Comparison of ENCODE assay signal across 1 cellular context in the genomic region with DNA sequence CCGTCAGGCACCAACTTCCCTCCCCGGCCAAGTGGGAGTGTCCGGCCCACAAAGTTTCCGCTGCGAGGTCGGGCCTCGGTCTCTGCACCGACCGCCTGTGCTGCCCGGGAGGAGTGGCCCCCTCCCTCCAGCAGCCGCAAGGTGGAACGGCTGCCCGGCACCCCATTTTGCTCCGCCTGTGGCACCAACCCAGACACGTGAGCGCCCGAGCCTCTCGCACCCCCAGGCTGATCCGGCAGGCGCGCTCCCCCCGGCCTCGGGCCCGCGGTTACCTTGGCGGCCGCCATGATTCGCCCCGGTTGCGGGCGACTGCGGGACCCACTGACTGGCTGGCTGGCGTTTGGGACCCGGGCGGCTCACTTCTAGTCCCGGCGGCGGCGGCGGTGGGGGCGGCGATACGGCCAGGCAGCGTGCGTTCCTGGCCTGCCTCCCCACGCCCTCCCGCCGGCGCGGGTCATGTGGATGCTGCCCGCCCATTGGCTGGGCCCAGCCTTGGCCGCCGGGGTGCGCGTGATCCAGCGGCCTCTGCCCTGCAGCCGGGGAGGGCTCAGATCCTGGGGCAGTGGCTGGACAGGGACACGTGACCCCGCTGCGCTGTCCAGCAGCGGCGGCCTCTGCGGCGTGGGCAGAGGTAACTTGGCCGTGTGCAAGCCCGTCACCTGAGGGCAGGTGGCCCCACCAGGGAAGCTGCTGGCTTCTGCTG.
A peak's percentile ranks its signal among the peaks of the same experiment; 100 is the strongest.
TF ChIP-seq lines count a peak whose summit lies in the region.

SLC25A13 (minus strand) TSS at position 429 of the 703 bp plus-strand sequence; CDS start at position 287, 142 bp downstream.

TF ChIP-seq in K562, 482 proteins besides CTCF, POLR2A, EP300 and RAD21 (continued from another document and continues in another):
- TF ChIP-seq JUNB (CRISPR knock-in tag; conservative IDR thresholded peaks at IDR 0.05) (no peak), FOS (IDR thresholded peaks at IDR 0.05; ENCODE audit: extremely low read depth, insufficient read length) (peak; percentile 37), MTA1 (IDR thresholded peaks at IDR 0.05; ENCODE audit: borderline replicate concordance) (0 out of 2 replicates have a peak, but pooled peaks have one; percentile 24), GABPB2 (CRISPR knock-in tag; conservative IDR thresholded peaks at IDR 0.05) (no peak), E2F8 (IDR thresholded peaks at IDR 0.05; ENCODE audit: low read depth, partially characterized antibody) (no peak), ESRRA (IDR thresholded peaks at IDR 0.05; ENCODE audit: borderline replicate concordance, low read depth) (peak; percentile 49; the same call in 1 of the 2 replicates), ZNF830 (CRISPR knock-in tag; IDR thresholded peaks at IDR 0.05) (no peak), NCOA4 (IDR thresholded peaks at IDR 0.05; ENCODE audit: partially characterized antibody) (no peak), NCOR1 (IDR thresholded peaks at IDR 0.05) (peak; percentile 43; the same call in 1 of the 2 replicates), DIDO1 (tag; IDR thresholded peaks at IDR 0.05; ENCODE audit: low read depth) (no peak), ZBTB11 (CRISPR knock-in tag; IDR thresholded peaks at IDR 0.05) (peak in 1 of 3 experiments; percentile 89; a peak in 2 of 6 replicates), NR3C1 (CRISPR knock-in tag; IDR thresholded peaks at IDR 0.05) (peak; percentile 86; the same call in 1 of the 2 replicates), CEBPZ (IDR thresholded peaks at IDR 0.05; ENCODE audit: borderline replicate concordance, low read depth, low read length) (no peak), ZNF77 (CRISPR knock-in tag; IDR thresholded peaks at IDR 0.05) (no peak), U2AF2 (optimal IDR thresholded peaks at IDR 0.05; ENCODE audit: low read depth, low read length) (no peak), VEZF1 (CRISPR knock-in tag; IDR thresholded peaks at IDR 0.05) (peak; percentile 89), PHF8 (IDR thresholded peaks at IDR 0.05; ENCODE audit: borderline replicate concordance, low read length) (peak; percentile 88; the same call in 1 of the 2 replicates), ZNF12 (CRISPR knock-in tag; IDR thresholded peaks at IDR 0.05) (peak; percentile 69; the same call in 1 of the 2 replicates), FOXK1 (CRISPR knock-in tag; IDR thresholded peaks at IDR 0.05; ENCODE audit: borderline replicate concordance) (peak; percentile 83; the same call in 1 of the 2 replicates), DNMT1 (IDR thresholded peaks at IDR 0.05) (no peak), SNAPC5 (CRISPR knock-in tag; IDR thresholded peaks at IDR 0.05) (no peak), KAT2B (IDR thresholded peaks at IDR 0.05; ENCODE audit: low read depth, low read length) (no peak), KLF10 (CRISPR knock-in tag; IDR thresholded peaks at IDR 0.05) (no peak), BCLAF1 (IDR thresholded peaks at IDR 0.05; ENCODE audit: borderline replicate concordance in 1 of 2, control insufficient read depth in 1 of 2, low read depth in 2 of 2, low read length in 1 of 2) (no peak), ARNT (IDR thresholded peaks at IDR 0.05) (no peak), EZH2 (IDR thresholded peaks at IDR 0.05; ENCODE audit: borderline replicate concordance, low read depth, low read length) (no peak), KAT8 (IDR thresholded peaks at IDR 0.05; ENCODE audit: low read depth) (no peak), MED1 (CRISPR knock-in tag; IDR thresholded peaks at IDR 0.05; ENCODE audit: borderline replicate concordance) (no peak), POLR2AphosphoS5 (IDR thresholded peaks at IDR 0.05; ENCODE audit: control insufficient read depth, insufficient read depth, low read depth, low read length) (peak; percentile 40; the same call in 1 of the 2 replicates)
- TF ChIP-seq, protein P1, sequence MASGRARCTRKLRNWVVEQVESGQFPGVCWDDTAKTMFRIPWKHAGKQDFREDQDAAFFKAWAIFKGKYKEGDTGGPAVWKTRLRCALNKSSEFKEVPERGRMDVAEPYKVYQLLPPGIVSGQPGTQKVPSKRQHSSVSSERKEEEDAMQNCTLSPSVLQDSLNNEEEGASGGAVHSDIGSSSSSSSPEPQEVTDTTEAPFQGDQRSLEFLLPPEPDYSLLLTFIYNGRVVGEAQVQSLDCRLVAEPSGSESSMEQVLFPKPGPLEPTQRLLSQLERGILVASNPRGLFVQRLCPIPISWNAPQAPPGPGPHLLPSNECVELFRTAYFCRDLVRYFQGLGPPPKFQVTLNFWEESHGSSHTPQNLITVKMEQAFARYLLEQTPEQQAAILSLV (tag; IDR thresholded peaks at IDR 0.05) = no peak
- TF ChIP-seq, protein P2, sequence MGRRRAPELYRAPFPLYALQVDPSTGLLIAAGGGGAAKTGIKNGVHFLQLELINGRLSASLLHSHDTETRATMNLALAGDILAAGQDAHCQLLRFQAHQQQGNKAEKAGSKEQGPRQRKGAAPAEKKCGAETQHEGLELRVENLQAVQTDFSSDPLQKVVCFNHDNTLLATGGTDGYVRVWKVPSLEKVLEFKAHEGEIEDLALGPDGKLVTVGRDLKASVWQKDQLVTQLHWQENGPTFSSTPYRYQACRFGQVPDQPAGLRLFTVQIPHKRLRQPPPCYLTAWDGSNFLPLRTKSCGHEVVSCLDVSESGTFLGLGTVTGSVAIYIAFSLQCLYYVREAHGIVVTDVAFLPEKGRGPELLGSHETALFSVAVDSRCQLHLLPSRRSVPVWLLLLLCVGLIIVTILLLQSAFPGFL (CRISPR knock-in tag; IDR thresholded peaks at IDR 0.05) = 0 out of 2 replicates have a peak, but pooled peaks have one; percentile 69
- TF ChIP-seq, protein P3, sequence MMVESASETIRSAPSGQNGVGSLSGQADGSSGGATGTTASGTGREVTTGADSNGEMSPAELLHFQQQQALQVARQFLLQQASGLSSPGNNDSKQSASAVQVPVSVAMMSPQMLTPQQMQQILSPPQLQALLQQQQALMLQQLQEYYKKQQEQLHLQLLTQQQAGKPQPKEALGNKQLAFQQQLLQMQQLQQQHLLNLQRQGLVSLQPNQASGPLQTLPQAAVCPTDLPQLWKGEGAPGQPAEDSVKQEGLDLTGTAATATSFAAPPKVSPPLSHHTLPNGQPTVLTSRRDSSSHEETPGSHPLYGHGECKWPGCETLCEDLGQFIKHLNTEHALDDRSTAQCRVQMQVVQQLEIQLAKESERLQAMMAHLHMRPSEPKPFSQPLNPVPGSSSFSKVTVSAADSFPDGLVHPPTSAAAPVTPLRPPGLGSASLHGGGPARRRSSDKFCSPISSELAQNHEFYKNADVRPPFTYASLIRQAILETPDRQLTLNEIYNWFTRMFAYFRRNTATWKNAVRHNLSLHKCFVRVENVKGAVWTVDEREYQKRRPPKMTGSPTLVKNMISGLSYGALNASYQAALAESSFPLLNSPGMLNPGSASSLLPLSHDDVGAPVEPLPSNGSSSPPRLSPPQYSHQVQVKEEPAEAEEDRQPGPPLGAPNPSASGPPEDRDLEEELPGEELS (CRISPR knock-in tag; IDR thresholded peaks at IDR 0.05; ENCODE audit: borderline replicate concordance) = peak; percentile 98
- TF ChIP-seq, protein P4, sequence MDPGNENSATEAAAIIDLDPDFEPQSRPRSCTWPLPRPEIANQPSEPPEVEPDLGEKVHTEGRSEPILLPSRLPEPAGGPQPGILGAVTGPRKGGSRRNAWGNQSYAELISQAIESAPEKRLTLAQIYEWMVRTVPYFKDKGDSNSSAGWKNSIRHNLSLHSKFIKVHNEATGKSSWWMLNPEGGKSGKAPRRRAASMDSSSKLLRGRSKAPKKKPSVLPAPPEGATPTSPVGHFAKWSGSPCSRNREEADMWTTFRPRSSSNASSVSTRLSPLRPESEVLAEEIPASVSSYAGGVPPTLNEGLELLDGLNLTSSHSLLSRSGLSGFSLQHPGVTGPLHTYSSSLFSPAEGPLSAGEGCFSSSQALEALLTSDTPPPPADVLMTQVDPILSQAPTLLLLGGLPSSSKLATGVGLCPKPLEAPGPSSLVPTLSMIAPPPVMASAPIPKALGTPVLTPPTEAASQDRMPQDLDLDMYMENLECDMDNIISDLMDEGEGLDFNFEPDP (CRISPR knock-in tag; IDR thresholded peaks at IDR 0.05) = no peak
